Comparison of ENCODE assay signal across 14 cellular contexts in genomic region chr14:64238049-64238448, GRCh38. TPM values are rescaled to one million over a fixed set of nuclear protein-coding genes. Genes with fewer than 3 reads are reported as not detected.
"Had no signal": no experiment of that assay in that cellular context is flagged by ENCODE, and none has a peak within 500 bp of the region (broad histone marks: within the 10 kb centered on the region; RNA-seq: fewer than 3 reads in every experiment).

No MANE protein-coding gene starts in this region.

- ATAC-seq: right cardiac atrium; stimulated activated naive CD8-positive, alpha-beta T cell treated with anti-CD3 and anti-CD28 coated beads, Interleukin-15, amount 100 ng/mL, for 72 hours; upper lobe of right lung had no signal

- H3K9me3 ChIP-seq: upper lobe of right lung had no signal

- H3K27ac ChIP-seq: upper lobe of right lung had no signal

- H3K27me3 ChIP-seq: upper lobe of right lung had no signal

- FAIRE-seq: small intestine had no signal

- DNase-seq: activated CD4-positive, alpha-beta T cell treated with anti-CD3 and anti-CD28 coated beads, Interleukin-2, amount 10 ng/mL, durations not matched to agents 7 days and 5 days; activated naive CD4-positive, alpha-beta T cell; activated naive CD8-positive, alpha-beta T cell treated with anti-CD3 and anti-CD28 coated beads, Interleukin-2, amount 10 ng/mL, durations not matched to agents 7 days and 5 days; anterior cingulate cortex; cortex of kidney; effector CD4-positive, alpha-beta T cell; foreskin fibroblast; kidney glomerular epithelial cell; nephron progenitor cell; right cardiac atrium; small intestine; stimulated activated CD4-positive, alpha-beta T cell treated with anti-CD3 and anti-CD28 coated beads, Interleukin-4, amount 100 ng/mL, for 24 hours; stimulated activated naive CD8-positive, alpha-beta T cell treated with anti-CD3 and anti-CD28 coated beads, Interleukin-15, amount 100 ng/mL, for 72 hours; upper lobe of right lung had no signal

- H3K4me3 ChIP-seq: upper lobe of right lung had no signal

- H3K36me3 ChIP-seq: upper lobe of right lung had no signal

- H3K4me1 ChIP-seq: upper lobe of right lung had no signal

RNA-seq across cellular contexts. Expression of gene ESR2, which starts 56.1 kb away (rescaled TPM):
- total RNA-seq: activated CD4-positive, alpha-beta T cell treated with anti-CD3 and anti-CD28 coated beads, Interleukin-2, amount 10 ng/mL, durations not matched to agents 7 days and 5 days had no signal
